In the genomic region with DNA sequence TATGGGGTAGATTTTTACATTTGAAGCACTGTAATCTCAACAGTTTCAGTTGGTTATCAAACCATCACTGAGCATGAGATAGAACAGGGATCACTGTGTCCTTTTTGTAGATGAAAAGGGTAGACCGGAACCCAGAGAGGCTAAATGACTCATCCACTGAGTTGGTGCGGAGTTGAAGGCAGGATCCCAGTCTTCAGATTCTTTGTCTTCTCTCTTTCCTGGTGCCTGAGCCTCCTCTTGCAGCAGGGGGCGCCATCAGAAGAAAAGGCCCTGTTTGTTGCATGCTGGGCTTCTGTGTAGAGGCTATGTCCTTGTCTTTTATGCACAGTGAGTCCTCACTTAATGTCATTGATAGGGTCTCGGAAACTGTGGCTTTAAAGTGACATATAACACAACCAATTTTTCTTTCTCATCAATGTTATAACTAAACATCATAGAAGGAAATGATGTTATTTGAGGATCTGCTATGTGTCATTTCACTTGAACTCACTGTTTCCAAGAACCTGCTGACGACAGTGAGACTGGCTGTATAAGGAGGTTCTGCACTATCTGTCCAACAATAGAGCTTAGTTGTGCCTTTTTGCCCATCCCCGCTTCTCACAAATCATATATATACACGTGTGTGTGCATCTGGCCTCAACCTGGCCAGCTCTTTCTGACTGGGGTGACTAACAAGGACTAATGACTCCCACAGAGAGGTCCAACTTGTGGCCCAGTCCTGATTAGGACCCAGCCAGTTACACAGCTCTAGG, we compare ENCODE assay signal across 7 cellular contexts. TPM values are rescaled to one million over a fixed set of nuclear protein-coding genes. Genes with fewer than 3 reads are reported as not detected.
DNase-seq lines count a peak whose midpoint lies in the region; ATAC-seq and TF ChIP-seq lines count a peak whose summit lies in the region.

No MANE protein-coding gene starts in this region.

- peak; percentile 66 for DNase-seq in HK-2 (ENCODE audit: unreplicated experiment)
- DNase-seq in adrenal gland = peak in 6 of 7 donors; percentile 42 to 77 (median 64)
- DNase-seq in left colon = peak in 1 of 2 donors; percentile 53
- DNase-seq in stimulated activated CD8-positive, alpha-beta memory T cell treated with anti-CD3 and anti-CD28 coated beads, Interleukin-4, amount 100 ng/mL, for 4 hours (ENCODE audit: low read depth in 2 of 2, low spot score in 1 of 2) = peak; percentile 18 to 47
- DNase-seq in NCI-H2107 (lab: John Stamatoyannopoulos, UW) = no peak

- H3K4me3 ChIP-seq in adrenal gland = no peak overlapping the region

- H3K9me3 Mint-ChIP-seq in T-helper 1 cell treated with Interleukin-12 subunit alpha and Interleukin-12 subunit beta and Interleukin-4 antibody, amounts not matched to agents 30 μg/mL and 1 μg/mL, for 36 hours = no peaks in the 10 kb centered on the region

- no peaks in the 10 kb centered on the region for H3K27me3 ChIP-seq in adrenal gland

- peaks cover 13% of the 10 kb centered on the region for H3K4me1 Mint-ChIP-seq in T-helper 1 cell treated with Interleukin-12 subunit alpha and Interleukin-12 subunit beta and Interleukin-4 antibody, amounts not matched to agents 30 μg/mL and 1 μg/mL, for 36 hours (ENCODE audit: low read depth)

- no peaks in the 10 kb centered on the region for H3K27me3 Mint-ChIP-seq in T-helper 1 cell treated with Interleukin-12 subunit alpha and Interleukin-12 subunit beta and Interleukin-4 antibody, amounts not matched to agents 30 μg/mL and 1 μg/mL, for 36 hours (ENCODE audit: low read depth)

- H3K9me3 ChIP-seq in adrenal gland (replicated peaks in 1 of 3) = no peaks in the 10 kb centered on the region

- TF ChIP-seq CTCF in GM12873 (IDR thresholded peaks at IDR 0.05; ENCODE audit: insufficient read depth, low read depth, low read length, missing control alignments) (peak; percentile 83), adrenal gland (IDR thresholded peaks at IDR 0.05) (peak; percentile 30 to 56 (median 47))

- peaks cover 0 to 81% of the 10 kb centered on the region in 2 donors for H3K36me3 ChIP-seq in adrenal gland (replicated peaks in 1 of 2)

- no peak overlapping the region for H3K4me3 Mint-ChIP-seq in T-helper 1 cell treated with Interleukin-12 subunit alpha and Interleukin-12 subunit beta and Interleukin-4 antibody, amounts not matched to agents 30 μg/mL and 1 μg/mL, for 36 hours

- peak overlapping the region; percentile 80 for H3K27ac Mint-ChIP-seq in T-helper 1 cell treated with Interleukin-12 subunit alpha and Interleukin-12 subunit beta and Interleukin-4 antibody, amounts not matched to agents 30 μg/mL and 1 μg/mL, for 36 hours

- WGBS in adrenal gland, 4 donors = 47 to 59% (median 53%) methylated on average over 7 of the region's 7 CpGs

- peak; percentile 40 for ATAC-seq in left colon

- H3K36me3 Mint-ChIP-seq in T-helper 1 cell treated with Interleukin-12 subunit alpha and Interleukin-12 subunit beta and Interleukin-4 antibody, amounts not matched to agents 30 μg/mL and 1 μg/mL, for 36 hours (ENCODE audit: low read depth) = peaks cover 52% of the 10 kb centered on the region

- peak overlapping the region in 2 of 5 donors; percentile 12 to 15 for H3K27ac ChIP-seq in adrenal gland

- TF ChIP-seq POLR2A in adrenal gland (IDR thresholded peaks at IDR 0.05) = no peak

- intact Hi-C loops in adrenal gland (cut with DNase I) = no loop called here
- intact Hi-C loops in left colon (cut with DNase I, micrococcal nuclease) = no loop called here

- no peaks in the 10 kb centered on the region for H3K4me1 ChIP-seq in adrenal gland (replicated peaks in 1 of 2)

RNA-seq across cellular contexts. Expression of gene ZNF282, which starts 14.3 kb away (rescaled TPM):
- 10 to 100 TPM; 13.6 to 33.8 (median 21.4) TPM for total RNA-seq in adrenal gland
- polyA plus RNA-seq in adrenal gland = 10 to 100 TPM in 2 of 3 donors, 1 to 10 TPM in 1; 3.6 to 15.1 (median 13.0) TPM
- 10 to 100 TPM; 24.2 to 25.0 TPM for total RNA-seq in left colon

RNA-seq across cellular contexts. Expression of gene ZNF212, which starts 29.8 kb away (rescaled TPM):
- total RNA-seq in adrenal gland = 10 to 100 TPM in 4 of 8 donors, 1 to 10 TPM in 4; 5.7 to 22.7 (median 10.4) TPM
- polyA plus RNA-seq in adrenal gland = 10 to 100 TPM in 2 of 3 donors, 1 to 10 TPM in 1; 5.5 to 14.5 (median 14.5) TPM
- 1 to 10 TPM; 9.3 to 9.7 TPM for total RNA-seq in left colon

RNA-seq across cellular contexts. Expression of gene ZNF783, which starts 52.3 kb away (rescaled TPM):
- total RNA-seq in adrenal gland = 10 to 100 TPM in 3 of 8 donors, 1 to 10 TPM in 5; 4.5 to 15.4 (median 8.7) TPM
- polyA plus RNA-seq in adrenal gland = 10 to 100 TPM in 1 of 3 donors, 1 to 10 TPM in 2; 3.2 to 23.6 (median 9.1) TPM
- total RNA-seq in left colon = 10 to 100 TPM; 10.6 to 10.8 TPM
